Comparison of ENCODE assay signal across 8 cellular contexts in the genomic region with DNA sequence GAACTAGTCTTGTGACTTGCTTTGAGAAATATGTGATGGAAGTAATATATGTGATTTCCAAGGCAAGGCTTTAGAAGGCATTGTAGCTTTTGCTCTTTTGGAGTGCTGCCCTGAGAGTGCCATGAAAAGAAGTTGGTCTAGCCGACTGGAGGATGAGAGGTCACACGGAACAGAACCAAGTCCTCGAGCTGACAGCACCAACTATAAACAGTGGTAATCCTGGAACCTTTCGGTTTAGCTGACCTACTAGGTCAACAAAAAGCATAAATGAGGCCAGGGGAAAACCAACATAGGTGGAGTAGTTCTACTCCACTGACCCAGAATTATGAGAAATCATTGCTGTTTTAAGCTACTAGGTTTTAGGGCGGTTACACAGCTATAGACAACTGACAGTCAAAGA. TPM values are rescaled to one million over a fixed set of nuclear protein-coding genes. Genes with fewer than 3 reads are reported as not detected.
A peak's percentile ranks its signal among the peaks of the same experiment; 100 is the strongest.
DNase-seq lines count a peak whose midpoint lies in the region; ATAC-seq, FAIRE-seq and TF ChIP-seq lines count a peak whose summit lies in the region.

No MANE protein-coding gene starts in this region.

- H3K4me3 ChIP-seq in A673 (ENCODE audit: low read depth, low read length, poor library complexity, severe bottlenecking) (peak overlapping the region; percentile 82), GM23248 (peak overlapping the region; percentile 93), astrocyte of the cerebellum (ENCODE audit: low read depth, low read length) (peak overlapping the region; percentile 99), HepG2 (replicated peaks in 1 of 3; ENCODE audit: insufficient read depth in 1 of 3, low read depth in 2 of 3, low read length in 3 of 3) (peak overlapping the region; percentile 96 to 99 (median 96)), transverse colon (peak overlapping the region in 2 of 4 donors; percentile 77 to 100)

- H3K4me2 ChIP-seq in GM23248 (ENCODE audit: unreplicated experiment) (peak overlapping the region; percentile 98), HepG2 (ENCODE audit: low read depth, low read length) (peak overlapping the region; percentile 90)

- H3K79me2 ChIP-seq in GM23248 (ENCODE audit: insufficient read depth) (peaks cover 83% of the 10 kb centered on the region), HepG2 (ENCODE audit: insufficient read depth, low read length) (peaks cover 94% of the 10 kb centered on the region)

- H3K27ac ChIP-seq in A673 (ENCODE audit: low read depth, low read length, poor library complexity, severe bottlenecking) = no peak overlapping the region
- H3K27ac ChIP-seq in GM23248 = no peak overlapping the region
- H3K27ac ChIP-seq in HepG2 (ENCODE audit: extremely low read length, insufficient read depth, low read length) = peak overlapping the region; percentile 87
- H3K27ac ChIP-seq in transverse colon = no peak overlapping the region

- no peaks in the 10 kb centered on the region for H3K9me2 ChIP-seq in GM23248 (ENCODE audit: insufficient read depth)

- TF ChIP-seq CTCF in A673 (conservative IDR thresholded peaks at IDR 0.05; ENCODE audit: low read depth, low read length) = no peak
- no peak for TF ChIP-seq CTCF in astrocyte of the cerebellum (IDR thresholded peaks at IDR 0.05; ENCODE audit: low read depth, low read length, missing control alignments)
- TF ChIP-seq CTCF in HepG2 (CRISPR knock-in tag; IDR thresholded peaks at IDR 0.05) = no peak
- no peak for TF ChIP-seq CTCF in transverse colon (IDR thresholded peaks at IDR 0.05)

- BruUV-seq in A673 (replicated peaks; lab: Mats Ljungman, UMichigan) = no TSS peak
- no TSS peak for BruUV-seq in HepG2 (replicated peaks; lab: Mats Ljungman, UMichigan)

- H3K4me1 ChIP-seq in A673 (ENCODE audit: insufficient read depth, low read length, poor library complexity, severe bottlenecking) (peaks cover 17% of the 10 kb centered on the region), GM23248 (ENCODE audit: insufficient read depth) (peaks cover 21% of the 10 kb centered on the region), HepG2 (ENCODE audit: insufficient read depth, low read length) (peaks cover 53% of the 10 kb centered on the region), transverse colon (peaks cover 12 to 35% (median 21%) of the 10 kb centered on the region in 4 donors)

- TF ChIP-seq EP300 in HepG2 (IDR thresholded peaks at IDR 0.05; ENCODE audit: low read depth in 2 of 2, low read length in 2 of 2) (no peak), HepG2 (CRISPR knock-in tag; IDR thresholded peaks at IDR 0.05; ENCODE audit: borderline replicate concordance) (no peak), transverse colon (IDR thresholded peaks at IDR 0.05; ENCODE audit: low read depth) (no peak)

- intact Hi-C loops in A673 (cut with micrococcal nuclease; ENCODE audit: unreplicated experiment) = no loop called here
- intact Hi-C loops in HepG2 (cut with micrococcal nuclease; ENCODE audit: unreplicated experiment) = loop anchor here (10.0 kb wide), 2 partner anchors 172 to 208 kb away; a partner anchor contains a TSS
- intact Hi-C loops in transverse colon (cut with DNase I; ENCODE audit: low total_unique reads) = no loop called here

- H3K9ac ChIP-seq in GM23248 = peak overlapping the region; percentile 99
- H3K9ac ChIP-seq in HepG2 (ENCODE audit: insufficient read depth, low read depth, low read length) = peak overlapping the region; percentile 99

- no peak for TF ChIP-seq POLR2A in HepG2 (IDR thresholded peaks at IDR 0.05; ENCODE audit: insufficient read depth in 1 of 2, low read depth in 2 of 2, low read length in 2 of 2)
- TF ChIP-seq POLR2A in transverse colon (IDR thresholded peaks at IDR 0.05) = no peak

- in situ Hi-C loops in GM23248 (cut with MboI) (loop anchor here (5.0 kb wide), 1 partner anchor 65 kb away; no protein-coding TSS in a partner anchor), astrocyte of the cerebellum (cut with HindIII; ENCODE audit: low sequenced_read_pairs) (no loop called here), HepG2 (cut with HindIII; ENCODE audit: extremely low pct_ligation_motif_present, low pct_unique_long_range_greater_than_20kb) (loop anchor here (10.0 kb wide), 1 partner anchor 138 kb away; no protein-coding TSS in a partner anchor), transverse colon (cut with MboI; ENCODE audit: low pct_ligation_motif_present in 1 of 4, low pct_unique_long_range_greater_than_20kb in 1 of 4, low sequenced_read_pairs in 3 of 4) (loop anchor here in 1 of 4 donors (25.0 kb wide), 1 partner anchor 200 kb away; a partner anchor contains a TSS)

- peaks cover 5% of the 10 kb centered on the region; the same call in 1 of the 2 replicates for H3F3A ChIP-seq in GM23248 (ENCODE audit: insufficient read depth)

- peak; percentile 63 for FAIRE-seq in HepG2 (lab: Jason Lieb, UNC)

- no peak for DNase-seq in A673 (ENCODE audit: low spot score)
- DNase-seq in GM23248 = peak; percentile 47
- no peak for DNase-seq in astrocyte of the cerebellum (ENCODE audit: low read depth)
- DNase-seq in HepG2 (ENCODE audit: low spot score) = peak; percentile 33
- DNase-seq in activated CD4-positive, CD25-positive, alpha-beta regulatory T cell (lab: John Stamatoyannopoulos, UW) = no peak
- DNase-seq in transverse colon = no peak
- no peak for DNase-seq in NCI-H2081 treated with DMSO at 0.1 percent for 48 hours (lab: John Stamatoyannopoulos, UW)

- no peaks in the 10 kb centered on the region for H3K36me3 ChIP-seq in A673 (ENCODE audit: insufficient read depth, low read length, poor library complexity, severe bottlenecking)
- no peaks in the 10 kb centered on the region; the same call in 1 of the 2 replicates for H3K36me3 ChIP-seq in GM23248 (ENCODE audit: low read depth)
- peaks cover 0 to 8% of the 10 kb centered on the region in 2 experiments; a peak in 4 of 5 replicates for H3K36me3 ChIP-seq in HepG2 (replicated peaks in 1 of 2; ENCODE audit: control insufficient read depth in 1 of 2, insufficient read depth in 2 of 2, low read length in 2 of 2)
- peaks cover 0 to 11% (median 0%) of the 10 kb centered on the region in 4 donors for H3K36me3 ChIP-seq in transverse colon

- H4K20me1 ChIP-seq in GM23248 (ENCODE audit: insufficient read depth) = peaks cover 27% of the 10 kb centered on the region
- H4K20me1 ChIP-seq in HepG2 (ENCODE audit: insufficient read depth, low read length) = peaks cover 25% of the 10 kb centered on the region

- no peak for TF ChIP-seq RAD21 in HepG2 (CRISPR knock-in tag; IDR thresholded peaks at IDR 0.05)

- H2AFZ ChIP-seq in GM23248 (no peak overlapping the region), HepG2 (ENCODE audit: low read length) (no peak overlapping the region)

- H3K27me3 ChIP-seq in A673 (replicated peaks; ENCODE audit: insufficient read depth, low read depth, low read length, poor library complexity) = no peaks in the 10 kb centered on the region
- no peaks in the 10 kb centered on the region for H3K27me3 ChIP-seq in GM23248 (replicated peaks; ENCODE audit: insufficient read depth)
- H3K27me3 ChIP-seq in HepG2 (ENCODE audit: control insufficient read depth in 1 of 2, insufficient read depth in 2 of 2, low read length in 2 of 2) = peaks cover 0 to 5% of the 10 kb centered on the region in 2 experiments; a peak in 2 of 5 replicates
- no peaks in the 10 kb centered on the region for H3K27me3 ChIP-seq in transverse colon

- ATAC-seq in HepG2 (no peak), GM18867 (IDR thresholded peaks at IDR 0.05; ENCODE audit: unreplicated experiment) (no peak)

- H3K9me3 ChIP-seq in A673 (ENCODE audit: low read depth, low read length, poor library complexity, severe bottlenecking) (no peaks in the 10 kb centered on the region), GM23248 (ENCODE audit: low read depth) (no peaks in the 10 kb centered on the region), HepG2 (ENCODE audit: low read length) (no peaks in the 10 kb centered on the region), transverse colon (no peaks in the 10 kb centered on the region)

- POLR2A ChIA-PET in A673 (lab: Charles Lee; ENCODE audit: low non-redundant PET) (no interaction called here), HepG2 (lab: Yijun Ruan, JAX) (interaction anchor here (1.4 to 4.6 kb wide), 2 partner anchors 21 to 208 kb away, joined by 4 to 65 read pairs; a partner anchor contains a TSS)

- 34 to 40% methylated on average over 5 of the region's 5 CpGs for WGBS in GM23248 (ENCODE audit: low coverage in 1 of 2, low lambda C conversion rate in 2 of 2, missing lambda C conversion rate in 2 of 2), 2 experiments
- 5% methylated on average over 5 of the region's 5 CpGs for WGBS in HepG2 (ENCODE audit: low lambda C conversion rate)
- 32 to 59% methylated on average over 4 to 5 of the region's 5 CpGs for WGBS in transverse colon (ENCODE audit: low coverage in 1 of 2), 2 donors

- CTCF ChIA-PET in A673 (lab: Charles Lee) = no interaction called here
- CTCF ChIA-PET in HepG2 (lab: Yijun Ruan, JAX; ENCODE audit: low intra/inter-chr PET ratio, low total read pairs) = no interaction called here

RNA-seq across cellular contexts. Expression of a gene that starts 1.4 kb away (rescaled TPM):
- total RNA-seq in A673 (2021) (193 and 214 TPM in 2 replicates), HepG2 (2016; rRNA removed; fragmentation: Illumina TruSeq; extraction: Trizol) (124 and 163 TPM in 2 replicates), transverse colon (100 to 1,000 TPM in 2 of 4 donors, 10 to 100 TPM in 2; 32.0 to 130 (median 77.9) TPM)
- total RNA-seq in GM23248 (2014; rRNA removed; shearing (Covaris generic)) = 203 and 280 TPM in 2 replicates
- polyA plus RNA-seq in GM23248 (2016; fragmentation: Nextera tagmentation; extraction: Ambion mirVana) (296 and 298 TPM in 2 replicates), HepG2 (2011; rRNA removed) (88.2 and 133 TPM in 2 replicates)
- 25.2 and 35.4 TPM in 2 replicates for total RNA-seq in HepG2 (2016; cell fraction: cytosol; rRNA removed; fragmentation: Illumina TruSeq; extraction: Trizol; ENCODE audit: low read depth)
- 130 and 171 TPM in 2 replicates for total RNA-seq in HepG2 (2016; cell fraction: insoluble cytoplasmic fraction; rRNA removed; fragmentation: Illumina TruSeq; extraction: Trizol)
- total RNA-seq in HepG2 (2016; cell fraction: membrane; rRNA removed; fragmentation: Illumina TruSeq; extraction: Trizol) = 69.8 and 78.9 TPM in 2 replicates
- 143 and 153 TPM in 2 replicates for total RNA-seq in HepG2 (2016; cell fraction: nucleus; rRNA removed; fragmentation: Illumina TruSeq; extraction: Trizol)
- polyA plus RNA-seq in HepG2 (2011; cell fraction: cytosol; rRNA removed) = 54.9 and 90.7 TPM in 2 replicates
- 15.6 and 23.8 TPM in 2 replicates for polyA plus RNA-seq in HepG2 (2011; cell fraction: nucleus; rRNA removed)
- polyA plus RNA-seq in HepG2 (2012) = 109 and 157 TPM in 2 replicates
- 26.8 and 27.6 TPM in 2 replicates for polyA plus RNA-seq in HepG2 (2016; cell fraction: cytosol; fragmentation: Illumina TruSeq; extraction: Trizol; ENCODE audit: low read depth)
- 145 and 147 TPM in 2 replicates for polyA plus RNA-seq in HepG2 (2016; cell fraction: insoluble cytoplasmic fraction; fragmentation: Illumina TruSeq; extraction: Trizol; ENCODE audit: low read depth)
- polyA plus RNA-seq in HepG2 (2016; cell fraction: membrane; fragmentation: Illumina TruSeq; extraction: Trizol; ENCODE audit: low read depth) = 57.9 and 59.8 TPM in 2 replicates
- 249 and 252 TPM in 2 replicates for polyA plus RNA-seq in HepG2 (2016; cell fraction: nucleus; fragmentation: Illumina TruSeq; extraction: Trizol; ENCODE audit: insufficient read depth, low read depth)
- polyA minus RNA-seq in HepG2 (2011; rRNA and poly(A)+ RNA removed; ENCODE audit: low replicate concordance) = 41.6 and 58.4 TPM in 2 replicates
- 50.9 and 59.9 TPM in 2 replicates for polyA minus RNA-seq in HepG2 (2011; cell fraction: cytosol; rRNA and poly(A)+ RNA removed)
- 38.8 and 44.2 TPM in 2 replicates for polyA minus RNA-seq in HepG2 (2011; cell fraction: nucleus; rRNA and poly(A)+ RNA removed)

RNA-seq across cellular contexts. Expression of a gene that starts 1.9 kb away (rescaled TPM):
- 45.8 and 49.5 TPM in 2 replicates for total RNA-seq in A673 (2021)
- total RNA-seq in GM23248 (2014; rRNA removed; shearing (Covaris generic)) = 13.5 and 15.2 TPM in 2 replicates
- polyA plus RNA-seq in GM23248 (2016; fragmentation: Nextera tagmentation; extraction: Ambion mirVana) = 10.1 TPM in 2 replicates
- 51.2 and 58.7 TPM in 2 replicates for total RNA-seq in HepG2 (2016; rRNA removed; fragmentation: Illumina TruSeq; extraction: Trizol)
- 9.1 and 9.3 TPM in 2 replicates for total RNA-seq in HepG2 (2016; cell fraction: cytosol; rRNA removed; fragmentation: Illumina TruSeq; extraction: Trizol; ENCODE audit: low read depth)
- total RNA-seq in HepG2 (2016; cell fraction: insoluble cytoplasmic fraction; rRNA removed; fragmentation: Illumina TruSeq; extraction: Trizol) = 47.0 and 61.5 TPM in 2 replicates
- total RNA-seq in HepG2 (2016; cell fraction: membrane; rRNA removed; fragmentation: Illumina TruSeq; extraction: Trizol) = 17.7 and 21.3 TPM in 2 replicates
- total RNA-seq in HepG2 (2016; cell fraction: nucleus; rRNA removed; fragmentation: Illumina TruSeq; extraction: Trizol) = 55.0 and 59.2 TPM in 2 replicates
- polyA plus RNA-seq in HepG2 (2011; rRNA removed) = 19.6 and 22.1 TPM in 2 replicates
- 9.0 and 13.8 TPM in 2 replicates for polyA plus RNA-seq in HepG2 (2011; cell fraction: cytosol; rRNA removed)
- 3.7 and 5.2 TPM in 2 replicates for polyA plus RNA-seq in HepG2 (2011; cell fraction: nucleus; rRNA removed)
- polyA plus RNA-seq in HepG2 (2012) = 27.9 and 38.2 TPM in 2 replicates
- polyA plus RNA-seq in HepG2 (2016; cell fraction: cytosol; fragmentation: Illumina TruSeq; extraction: Trizol; ENCODE audit: low read depth) = 3.6 TPM in 2 replicates
- 41.4 and 41.7 TPM in 2 replicates for polyA plus RNA-seq in HepG2 (2016; cell fraction: insoluble cytoplasmic fraction; fragmentation: Illumina TruSeq; extraction: Trizol; ENCODE audit: low read depth)
- 11.4 and 11.7 TPM in 2 replicates for polyA plus RNA-seq in HepG2 (2016; cell fraction: membrane; fragmentation: Illumina TruSeq; extraction: Trizol; ENCODE audit: low read depth)
- polyA plus RNA-seq in HepG2 (2016; cell fraction: nucleus; fragmentation: Illumina TruSeq; extraction: Trizol; ENCODE audit: insufficient read depth, low read depth) = 49.1 and 51.8 TPM in 2 replicates
- polyA minus RNA-seq in HepG2 (2011; rRNA and poly(A)+ RNA removed; ENCODE audit: low replicate concordance) = 8.4 and 14.9 TPM in 2 replicates
- polyA minus RNA-seq in HepG2 (2011; cell fraction: cytosol; rRNA and poly(A)+ RNA removed) = 28.0 and 34.0 TPM in 2 replicates
- 38.8 and 42.7 TPM in 2 replicates for polyA minus RNA-seq in HepG2 (2011; cell fraction: nucleus; rRNA and poly(A)+ RNA removed)
- 10 to 100 TPM in 2 of 4 donors, 1 to 10 TPM in 2; 1.9 to 17.1 (median 9.9) TPM for total RNA-seq in transverse colon

Comparison
In these comparisons a context has a peak if more than half of its experiments do, and no peak if none do; other contexts are left out.
1. DNase-seq: peak in GM23248 (single experiment) and HepG2 (single experiment); none in A673 (single experiment), astrocyte of the cerebellum (single experiment), activated CD4-positive, CD25-positive, alpha-beta regulatory T cell (0 of 4), transverse colon (single experiment) and NCI-H2081 treated with DMSO at 0.1 percent for 48 hours (single experiment).